1 cellular context compared by ENCODE assay signal in the genomic region with DNA sequence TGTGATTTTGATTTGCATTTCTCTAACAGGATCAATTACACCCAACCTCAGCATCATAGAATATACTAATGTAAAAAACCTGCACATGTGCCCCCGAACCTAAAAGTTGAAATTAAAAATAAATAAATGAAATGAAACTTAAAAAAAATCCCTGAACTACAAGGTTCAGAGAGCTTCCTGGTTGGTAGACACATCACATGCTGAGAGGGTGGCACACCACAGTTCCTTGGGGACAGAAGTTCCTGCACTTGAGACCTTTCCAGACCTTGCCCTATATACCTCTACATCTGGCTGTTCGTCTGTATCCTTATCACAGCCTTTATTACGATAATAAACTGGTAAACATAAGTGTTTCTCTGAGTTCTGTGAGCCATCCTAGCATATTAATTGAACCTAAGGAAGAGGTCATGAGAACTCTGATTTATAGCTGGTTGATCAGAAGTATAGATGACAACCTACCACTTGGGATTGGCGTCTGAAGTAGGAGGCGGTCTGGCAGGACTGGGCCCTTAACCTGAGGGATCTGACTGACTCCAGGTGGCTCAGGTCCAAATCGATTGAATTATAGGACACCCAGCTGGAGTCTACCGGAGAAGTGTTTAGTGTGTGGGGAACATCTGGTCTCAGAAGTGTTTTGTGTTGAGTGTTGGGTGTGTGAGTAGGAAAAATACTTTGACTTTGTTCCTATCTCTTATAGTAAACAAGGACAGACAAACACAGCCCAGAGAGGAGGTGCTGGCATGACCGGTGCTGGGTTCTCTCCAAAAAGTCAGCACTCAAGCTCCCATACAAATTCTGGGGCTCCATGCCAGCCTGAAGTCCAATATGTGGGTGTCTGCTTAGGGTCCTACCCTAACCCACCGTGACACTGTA.
TF ChIP-seq lines count a peak whose summit lies in the region.

No MANE protein-coding gene starts in this region.

TF ChIP-seq in HepG2, 621 proteins besides CTCF, POLR2A, EP300 and RAD21:
- TF ChIP-seq, protein P1, sequence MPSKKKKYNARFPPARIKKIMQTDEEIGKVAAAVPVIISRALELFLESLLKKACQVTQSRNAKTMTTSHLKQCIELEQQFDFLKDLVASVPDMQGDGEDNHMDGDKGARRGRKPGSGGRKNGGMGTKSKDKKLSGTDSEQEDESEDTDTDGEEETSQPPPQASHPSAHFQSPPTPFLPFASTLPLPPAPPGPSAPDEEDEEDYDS (CRISPR knock-in tag; IDR thresholded peaks at IDR 0.05) = no peak
- TF ChIP-seq ZNF335 (CRISPR knock-in tag; IDR thresholded peaks at IDR 0.05) (no peak), HOXA7 (CRISPR knock-in tag; IDR thresholded peaks at IDR 0.05) (no peak), ZBTB7B (CRISPR knock-in tag; IDR thresholded peaks at IDR 0.05) (no peak), HOXD1 (CRISPR knock-in tag; IDR thresholded peaks at IDR 0.05) (no peak), RFX3 (CRISPR knock-in tag; IDR thresholded peaks at IDR 0.05) (no peak), ASH2L (IDR thresholded peaks at IDR 0.05; ENCODE audit: insufficient read length, low read depth, low read length) (no peak), CEBPG (CRISPR knock-in tag; IDR thresholded peaks at IDR 0.05) (no peak), PRMT3 (CRISPR knock-in tag; IDR thresholded peaks at IDR 0.05; ENCODE audit: borderline replicate concordance, low read depth) (no peak), KDM4B (CRISPR knock-in tag; IDR thresholded peaks at IDR 0.05) (no peak), ZNF709 (CRISPR knock-in tag; IDR thresholded peaks at IDR 0.05) (no peak), ZFP90 (CRISPR knock-in tag; IDR thresholded peaks at IDR 0.05; ENCODE audit: borderline replicate concordance) (no peak)
